16 cellular contexts compared by ENCODE assay signal in genomic region chr7:122677149-122677548, GRCh38. TPM values are rescaled to one million over a fixed set of nuclear protein-coding genes. Genes with fewer than 3 reads are reported as not detected.
DNase-seq lines count a peak whose midpoint lies in the region; ATAC-seq, FAIRE-seq and TF ChIP-seq lines count a peak whose summit lies in the region.
"Had no signal": no experiment of that assay in that cellular context is flagged by ENCODE, and none has a peak within 500 bp of the region (broad histone marks: within the 10 kb centered on the region; RNA-seq: fewer than 3 reads in every experiment).

No MANE protein-coding gene starts in this region.

- H3K18ac ChIP-seq in H1 (ENCODE audit: extremely low read depth, low read length) (0 out of 2 replicates have a peak overlapping the region, but pooled peaks have one; percentile 65), mesenchymal stem cell (ENCODE audit: low read depth in 1 of 2, low read length in 2 of 2) (no peak overlapping the region)

- H3K23ac ChIP-seq in H1 (ENCODE audit: insufficient read length) = no peak overlapping the region
- no peak overlapping the region for H3K23ac ChIP-seq in mesenchymal stem cell (ENCODE audit: low read length in 2 of 2)

- H3K9ac ChIP-seq in H1 (replicated peaks in 1 of 4; ENCODE audit: extremely low read depth in 1 of 4, low read depth in 3 of 4, low read length in 3 of 4) (no peak overlapping the region), mesenchymal stem cell (ENCODE audit: low read length) (no peak overlapping the region)

- peaks cover 3% of the 10 kb centered on the region for H3K27me3 Mint-ChIP-seq in GM23338 (ENCODE audit: insufficient read depth, low read depth, poor library complexity)
- no peaks in the 10 kb centered on the region for H3K27me3 Mint-ChIP-seq in effector memory CD8-positive, alpha-beta T cell

- H3K36me3 ChIP-seq in GM23338 (ENCODE audit: insufficient read depth) = no peaks in the 10 kb centered on the region
- peaks cover 0 to 4% (median 0%) of the 10 kb centered on the region in 4 experiments; a peak in 1 of 8 replicates for H3K36me3 ChIP-seq in H1 (ENCODE audit: control insufficient read depth in 2 of 4, insufficient read depth in 4 of 4, low read length in 3 of 4)
- no peaks in the 10 kb centered on the region for H3K36me3 ChIP-seq in mesenchymal stem cell (ENCODE audit: control insufficient read depth in 1 of 2, insufficient read depth in 2 of 2, low read depth in 1 of 2, low read length in 2 of 2)

- H3K23me2 ChIP-seq in H1 (ENCODE audit: low read depth, low read length) = no peaks in the 10 kb centered on the region

- peaks cover 19% of the 10 kb centered on the region; the same call in 2 of the 3 replicates for H3K9me3 Mint-ChIP-seq in GM23338
- peaks cover 16 to 18% of the 10 kb centered on the region in 2 donors for H3K9me3 Mint-ChIP-seq in effector memory CD8-positive, alpha-beta T cell

- H3K36me3 Mint-ChIP-seq in GM23338 (ENCODE audit: low read depth) = peaks cover 35% of the 10 kb centered on the region
- H3K36me3 Mint-ChIP-seq in effector memory CD8-positive, alpha-beta T cell (ENCODE audit: insufficient read depth) = no peaks in the 10 kb centered on the region
- H3K36me3 Mint-ChIP-seq: CD14-positive monocyte; CD8-positive, alpha-beta T cell had no signal

- POLR2A ChIA-PET in H1 (lab: Charles Lee; ENCODE audit: partially characterized antibody) = interaction anchor here (1.1 to 1.4 kb wide), 2 partner anchors 11 to 59 kb away, joined by 4 read pairs; no protein-coding TSS in a partner anchor

- H3K79me1 ChIP-seq in H1 (ENCODE audit: low read depth, low read length) (no peaks in the 10 kb centered on the region), mesenchymal stem cell (replicated peaks; ENCODE audit: low read length, poor library complexity, severe bottlenecking) (no peaks in the 10 kb centered on the region)

- H3F3A ChIP-seq in GM23338 (replicated peaks; ENCODE audit: low read depth) = no peaks in the 10 kb centered on the region

- no peak overlapping the region for H3K56ac ChIP-seq in H1 (replicated peaks; ENCODE audit: insufficient read length, low read depth, low read length)

- H2AK5ac ChIP-seq in H1 (ENCODE audit: low read depth, low read length) (peak overlapping the region; percentile 91; the same call in 1 of the 2 replicates), mesenchymal stem cell (ENCODE audit: low read length, severe bottlenecking) (peak overlapping the region; percentile 69)

- TF ChIP-seq RAD21 in H1 (IDR thresholded peaks at IDR 0.05 in 1 of 2, conservative IDR thresholded peaks at IDR 0.05 in 1 of 2; ENCODE audit: low read depth in 2 of 2, low read length in 2 of 2) = no peak

- H4K91ac ChIP-seq in H1 (replicated peaks; ENCODE audit: insufficient read length, low read length) (no peak overlapping the region), mesenchymal stem cell (ENCODE audit: low read length) (no peak overlapping the region)

- no peak for TF ChIP-seq EP300 in H1 (IDR thresholded peaks at IDR 0.05; ENCODE audit: borderline replicate concordance in 1 of 2, low read depth in 2 of 2, low read length in 2 of 2)

- H3K9me2 ChIP-seq in GM23338 (ENCODE audit: insufficient read depth) = 0 out of 2 replicates have a peak, but pooled peaks cover 3% of the 10 kb centered on the region

- H4K20me1 ChIP-seq in GM23338 (replicated peaks; ENCODE audit: insufficient read depth) = no peaks in the 10 kb centered on the region
- H4K20me1 ChIP-seq in H1 (replicated peaks in 1 of 2; ENCODE audit: control insufficient read depth in 1 of 2, insufficient read depth in 2 of 2, low read length in 2 of 2) = no peaks in the 10 kb centered on the region

- no peak for TF ChIP-seq POLR2A in H1 (IDR thresholded peaks at IDR 0.05; ENCODE audit: control extremely low read depth in 1 of 2, low read depth in 2 of 2, low read length in 2 of 2)

- no peak overlapping the region for H3K14ac ChIP-seq in H1 (ENCODE audit: insufficient read length)
- H3K14ac ChIP-seq in mesenchymal stem cell (ENCODE audit: low read length in 2 of 2) = no peak overlapping the region

- H3K4me1 ChIP-seq in GM23338 (ENCODE audit: insufficient read depth) = peaks cover 29% of the 10 kb centered on the region
- peaks cover 6 to 30% (median 19%) of the 10 kb centered on the region in 4 experiments for H3K4me1 ChIP-seq in H1 (replicated peaks in 1 of 4; ENCODE audit: control insufficient read depth in 3 of 4, insufficient read depth in 4 of 4, low read length in 3 of 4)
- H3K4me1 ChIP-seq in mesenchymal stem cell (ENCODE audit: control insufficient read depth, insufficient read depth, low read depth, low read length) = peaks cover 1% of the 10 kb centered on the region

- 62% methylated on average over 1 of the region's 1 CpG; no CpG with 5 or more reads in 1 of the 2 experiments for WGBS in H1 (ENCODE audit: extremely low coverage in 1 of 2, insufficient coverage in 1 of 2, insufficient read length in 1 of 2, insufficient replicate concordance in 2 of 2, low coverage in 1 of 2, low lambda C conversion rate in 2 of 2, missing lambda C conversion rate in 1 of 2), 2 experiments
- 33% methylated on average over 1 of the region's 1 CpG for WGBS in mesenchymal stem cell

- H3K27me3 ChIP-seq in GM23338 (ENCODE audit: insufficient read depth) = no peaks in the 10 kb centered on the region
- peaks cover 0 to 2% (median 0%) of the 10 kb centered on the region in 4 experiments; a peak in 1 of 7 replicates for H3K27me3 ChIP-seq in H1 (replicated peaks in 1 of 4; ENCODE audit: control insufficient read depth in 3 of 4, extremely low read depth in 1 of 4, insufficient read depth in 3 of 4, low read length in 3 of 4)
- H3K27me3 ChIP-seq in mesenchymal stem cell (ENCODE audit: control insufficient read depth in 1 of 2, insufficient read depth in 1 of 2, low read length in 2 of 2) = no peaks in the 10 kb centered on the region

- no peaks in the 10 kb centered on the region for H3K79me2 ChIP-seq in GM23338 (replicated peaks; ENCODE audit: insufficient read depth)
- H3K79me2 ChIP-seq in H1 (ENCODE audit: control insufficient read depth in 1 of 2, insufficient read depth in 2 of 2, low read length in 2 of 2) = peaks cover 0 to 11% of the 10 kb centered on the region in 2 experiments; a peak in 2 of 4 replicates

- no peak overlapping the region; the same call in 2 of the 3 replicates for H3K4me3 Mint-ChIP-seq in GM23338
- H3K4me3 Mint-ChIP-seq in effector memory CD8-positive, alpha-beta T cell = no peak overlapping the region
- H3K4me3 Mint-ChIP-seq: CD14-positive monocyte; CD8-positive, alpha-beta T cell had no signal

- H3K4me2 ChIP-seq in GM23338 = peak overlapping the region; percentile 50; the same call in 1 of the 2 replicates
- H3K4me2 ChIP-seq in H1 (ENCODE audit: insufficient read depth in 1 of 2, low read depth in 2 of 2, low read length in 2 of 2) = peak overlapping the region in 1 of 2 experiments; percentile 40; a peak in 1 of 4 replicates
- no peak overlapping the region for H3K4me2 ChIP-seq in mesenchymal stem cell (ENCODE audit: low read length, poor library complexity, severe bottlenecking)

- H4K8ac ChIP-seq in H1 (ENCODE audit: extremely low read depth, insufficient read depth, low read length) (no peak overlapping the region), mesenchymal stem cell (ENCODE audit: low read length) (no peak overlapping the region)

- H3K27ac ChIP-seq in GM23338 (ENCODE audit: low read depth) = peak overlapping the region; percentile 82
- peak overlapping the region; percentile 4; the same call in 1 of the 2 replicates for H3K27ac ChIP-seq in H1 (ENCODE audit: low read depth, low read length)
- H3K27ac ChIP-seq in mesenchymal stem cell (ENCODE audit: low read length, poor library complexity, severe bottlenecking) = no peak overlapping the region

- H2BK5ac ChIP-seq in H1 (ENCODE audit: low read depth, low read length) = peak overlapping the region; percentile 66; the same call in 1 of the 2 replicates
- no peak overlapping the region for H2BK5ac ChIP-seq in mesenchymal stem cell (ENCODE audit: low read depth, low read length, poor library complexity, severe bottlenecking)

- no peak for DNase-seq in GM23338 (ENCODE audit: low spot score)
- DNase-seq in H1 (ENCODE audit: low read depth in 1 of 2, low spot score in 2 of 2) = no peak
- DNase-seq in mesenchymal stem cell = no peak
- no peak for DNase-seq in effector memory CD8-positive, alpha-beta T cell
- DNase-seq: CD8-positive, alpha-beta T cell; COR-L47; IMR-90; KBM-7 had no signal

- H3K4me3 ChIP-seq in GM23338 = no peak overlapping the region
- H3K4me3 ChIP-seq in H1 (ENCODE audit: extremely low read depth in 1 of 4, insufficient read depth in 2 of 4, low read depth in 3 of 4, low read length in 4 of 4) = no peak overlapping the region
- H3K4me3 ChIP-seq in mesenchymal stem cell (ENCODE audit: insufficient read depth in 1 of 2, low read depth in 1 of 2, low read length in 2 of 2) = no peak overlapping the region
- H3K4me3 ChIP-seq: GM12878 had no signal

- H3K4me1 Mint-ChIP-seq in GM23338 = peaks cover 52% of the 10 kb centered on the region
- no peaks in the 10 kb centered on the region for H3K4me1 Mint-ChIP-seq in effector memory CD8-positive, alpha-beta T cell (ENCODE audit: low read depth in 2 of 2)
- H3K4me1 Mint-ChIP-seq: CD14-positive monocyte had no signal

- no peak overlapping the region for H4K5ac ChIP-seq in H1 (ENCODE audit: insufficient read length, low read depth, low read length)

- H3K9me3 ChIP-seq in H1 (ENCODE audit: insufficient read depth in 2 of 2, low read depth in 1 of 2, low read length in 1 of 2) = peaks cover 3 to 8% of the 10 kb centered on the region in 2 experiments; a peak in 2 of 4 replicates
- no peaks in the 10 kb centered on the region for H3K9me3 ChIP-seq in mesenchymal stem cell (ENCODE audit: control insufficient read depth, low read length)

- H3K4ac ChIP-seq in H1 (replicated peaks; ENCODE audit: insufficient read length, low read depth, low read length) (no peak overlapping the region), mesenchymal stem cell (ENCODE audit: low read depth in 1 of 2, low read length in 2 of 2) (no peak overlapping the region)

- peak; percentile 53 for ATAC-seq in GM23338
- ATAC-seq in effector memory CD8-positive, alpha-beta T cell (replicated peaks) = no peak
- no peak for ATAC-seq in GM18870 (IDR thresholded peaks at IDR 0.05; ENCODE audit: unreplicated experiment)
- no peak for ATAC-seq in HG03108 (IDR thresholded peaks at IDR 0.05; ENCODE audit: unreplicated experiment)
- no peak for ATAC-seq in GM19328 (IDR thresholded peaks at IDR 0.05; ENCODE audit: unreplicated experiment)
- ATAC-seq: CD8-positive, alpha-beta T cell; GM12878 had no signal

- CTCF ChIA-PET in H1 (lab: Charles Lee; ENCODE audit: partially characterized antibody) = interaction anchor here (0.8 to 2.6 kb wide), 4 partner anchors 11 to 40 kb away, joined by 3 to 10 read pairs (median 4); no protein-coding TSS in a partner anchor

- TF ChIP-seq CTCF in GM23338 (conservative IDR thresholded peaks at IDR 0.05; ENCODE audit: low read depth in 2 of 2) (no peak), H1 (IDR thresholded peaks at IDR 0.05; ENCODE audit: control extremely low read depth in 1 of 3, insufficient read depth in 1 of 3, low read depth in 1 of 3, low read length in 3 of 3) (no peak)

- H2BK15ac ChIP-seq in H1 (ENCODE audit: low read length) (no peak overlapping the region), mesenchymal stem cell (ENCODE audit: low read depth, poor library complexity, severe bottlenecking) (no peak overlapping the region)

- H2BK20ac ChIP-seq in H1 (ENCODE audit: low read length) = peak overlapping the region; percentile 98

- H3K27ac Mint-ChIP-seq in GM23338 = peak overlapping the region; percentile 46
- H3K27ac Mint-ChIP-seq in effector memory CD8-positive, alpha-beta T cell = no peak overlapping the region
- H3K27ac Mint-ChIP-seq: CD14-positive monocyte; CD8-positive, alpha-beta T cell had no signal

- no peak overlapping the region for H2AFZ ChIP-seq in GM23338
- H2AFZ ChIP-seq in H1 (ENCODE audit: low read length) = no peak overlapping the region
- no peak overlapping the region for H2AFZ ChIP-seq in mesenchymal stem cell (ENCODE audit: low read depth, low read length)

- H2BK12ac ChIP-seq in H1 (ENCODE audit: low read depth, low read length) (peak overlapping the region; percentile 91; the same call in 1 of the 2 replicates), mesenchymal stem cell (ENCODE audit: low read length in 2 of 2) (no peak overlapping the region)

- no peak for FAIRE-seq in H1 (lab: Jason Lieb, UNC)
- FAIRE-seq: GM12878, GM18507 had no signal

- no peak overlapping the region for H2BK120ac ChIP-seq in H1 (replicated peaks; ENCODE audit: low read depth, low read length)
- no peak overlapping the region for H2BK120ac ChIP-seq in mesenchymal stem cell (ENCODE audit: low read depth, low read length)

RNA-seq across cellular contexts. Expression of gene RNF133, which starts 21.8 kb away (rescaled TPM):
- total RNA-seq in GM23338 (2014; rRNA removed; shearing (Covaris generic)) = 1.1 and 2.0 TPM in 2 replicates
- polyA plus RNA-seq in GM23338 (2016; fragmentation: Nextera tagmentation; extraction: Ambion mirVana) (not detected in 2 replicates), H1 (2011; rRNA removed) (0.09 TPM in 1 of 2 replicates, not detected in the other)
- 0.39 TPM in 1 of 2 replicates, not detected in the other for total RNA-seq in H1 (2021; fragmentation: NEBNext Ultra II Directional; extraction: Animal tissue kit (Norgen Biotek cat#: 25700))
- polyA plus RNA-seq in H1 (2011; cell fraction: cytosol; rRNA removed) = not detected
- polyA plus RNA-seq in H1 (2011; cell fraction: nucleus; rRNA removed) = not detected
- not detected in 4 replicates for polyA plus RNA-seq in H1 (2012, experiment 1 of 2)
- not detected for polyA plus RNA-seq in H1 (2012, experiment 2 of 2)
- polyA plus RNA-seq in H1 (2013, experiment 1 of 2) = 0.06 TPM
- not detected for polyA plus RNA-seq in H1 (2013, experiment 2 of 2)
- polyA minus RNA-seq in H1 (2011; rRNA and poly(A)+ RNA removed) = 1.9 and 2.3 TPM in 2 replicates
- not detected for polyA minus RNA-seq in H1 (2011; cell fraction: cytosol; rRNA and poly(A)+ RNA removed)
- 6.8 TPM for polyA minus RNA-seq in H1 (2011; cell fraction: nucleus; rRNA and poly(A)+ RNA removed)
- not detected for polyA plus RNA-seq in mesenchymal stem cell (2013, experiment 1 of 2)
- not detected for polyA plus RNA-seq in mesenchymal stem cell (2013, experiment 2 of 2)
- total RNA-seq: CD8-positive, alpha-beta T cell; GM12878; HT-29; IMR-90 had no signal
- polyA plus RNA-seq: BJ, CD14-positive monocyte, IMR-90 had no signal

RNA-seq across cellular contexts. Expression of gene RNF148, which starts 25.6 kb away (rescaled TPM):
- total RNA-seq in GM23338 (2014; rRNA removed; shearing (Covaris generic)) = 0.23 and 2.2 TPM in 2 replicates
- not detected in 2 replicates for polyA plus RNA-seq in GM23338 (2016; fragmentation: Nextera tagmentation; extraction: Ambion mirVana)
- 0.45 TPM in 1 of 2 replicates, not detected in the other for total RNA-seq in H1 (2021; fragmentation: NEBNext Ultra II Directional; extraction: Animal tissue kit (Norgen Biotek cat#: 25700))
- 0.11 and 0.27 TPM in 2 replicates for polyA plus RNA-seq in H1 (2011; rRNA removed)
- polyA plus RNA-seq in H1 (2011; cell fraction: cytosol; rRNA removed) = 0.14 TPM
- 0.30 TPM for polyA plus RNA-seq in H1 (2011; cell fraction: nucleus; rRNA removed)
- polyA plus RNA-seq in H1 (2012, experiment 1 of 2) = 0.13 to 0.36 TPM (median 0.19 TPM) in 3 of 4 replicates, not detected in the other
- not detected for polyA plus RNA-seq in H1 (2012, experiment 2 of 2)
- 0.10 TPM for polyA plus RNA-seq in H1 (2013, experiment 1 of 2)
- 0.13 TPM for polyA plus RNA-seq in H1 (2013, experiment 2 of 2)
- 3.2 and 8.9 TPM in 2 replicates for polyA minus RNA-seq in H1 (2011; rRNA and poly(A)+ RNA removed)
- polyA minus RNA-seq in H1 (2011; cell fraction: cytosol; rRNA and poly(A)+ RNA removed) = not detected
- 16.9 TPM for polyA minus RNA-seq in H1 (2011; cell fraction: nucleus; rRNA and poly(A)+ RNA removed)
- 0.14 TPM for polyA plus RNA-seq in mesenchymal stem cell (2013, experiment 1 of 2)
- polyA plus RNA-seq in mesenchymal stem cell (2013, experiment 2 of 2) = 0.14 TPM
- total RNA-seq: CD8-positive, alpha-beta T cell; IMR-90 had no signal
- polyA plus RNA-seq: BJ, CD14-positive monocyte, IMR-90 had no signal
